8 cellular contexts compared by ENCODE assay signal in genomic region chr22:41682033-41682807, GRCh38. TPM values are rescaled to one million over a fixed set of nuclear protein-coding genes. Genes with fewer than 3 reads are reported as not detected.
DNase-seq lines count a peak whose midpoint lies in the region; ATAC-seq and TF ChIP-seq lines count a peak whose summit lies in the region.

No MANE protein-coding gene starts in this region.

- H3K9me3 ChIP-seq in Karpas-422 (ENCODE audit: low read length) (no peaks in the 10 kb centered on the region), adrenal gland (replicated peaks in 1 of 3) (no peaks in the 10 kb centered on the region), tibial nerve (no peaks in the 10 kb centered on the region)

- no peaks in the 10 kb centered on the region for H3K9me2 ChIP-seq in Karpas-422 (replicated peaks; ENCODE audit: insufficient read depth, low read length)

- H3K27ac ChIP-seq in Karpas-422 (ENCODE audit: low read length): no peak overlapping the region
- peak overlapping the region; percentile 39 to 91 (median 55) for H3K27ac ChIP-seq in adrenal gland
- peak overlapping the region; percentile 75 to 92 (median 88) for H3K27ac ChIP-seq in tibial nerve

- ATAC-seq in GM19324 (IDR thresholded peaks at IDR 0.05; ENCODE audit: low FRiP score, unreplicated experiment) (peak; percentile 76), left cardiac atrium (peak; percentile 97 to 98)

- TF ChIP-seq POLR2A in adrenal gland (IDR thresholded peaks at IDR 0.05) (peak in 1 of 2 donors; percentile 64), tibial nerve (IDR thresholded peaks at IDR 0.05) (peak; percentile 71 to 85)

- WGBS in adrenal gland, 4 donors: 45 to 61% (median 56%) methylated on average over 46 to 50 of the region's 50 CpGs
- 36 to 41% methylated on average over 48 to 50 of the region's 50 CpGs for WGBS in tibial nerve, 2 donors

- H3K36me3 ChIP-seq in Karpas-422 (ENCODE audit: insufficient read depth, low read length) (peaks cover 28% of the 10 kb centered on the region), adrenal gland (replicated peaks in 1 of 2) (peaks cover 0 to 27% of the 10 kb centered on the region in 2 donors), tibial nerve (peaks cover 0 to 43% (median 7%) of the 10 kb centered on the region in 3 donors)

- H3K27me3 ChIP-seq in Karpas-422 (ENCODE audit: low read length) (no peaks in the 10 kb centered on the region), adrenal gland (no peaks in the 10 kb centered on the region), tibial nerve (no peaks in the 10 kb centered on the region)

- peaks cover 91% of the 10 kb centered on the region for H3K79me2 ChIP-seq in Karpas-422 (ENCODE audit: low read length)

- peak overlapping the region; percentile 71 for H3K4me2 ChIP-seq in Karpas-422 (ENCODE audit: low read depth, low read length, poor library complexity, severe bottlenecking)

- H3K4me3 ChIP-seq in Karpas-422 (ENCODE audit: low read length) (peak overlapping the region; percentile 74), adrenal gland (peak overlapping the region in 3 of 4 donors; percentile 15 to 57 (median 37)), tibial nerve (peak overlapping the region; percentile 43 to 62 (median 52))

- intact Hi-C loops in adrenal gland (cut with DNase I) (no loop called here), left cardiac atrium (cut with DNase I) (no loop called here), posterior cingulate gyrus (cut with DNase I) (no loop called here)

- H4K20me1 ChIP-seq in Karpas-422 (ENCODE audit: insufficient read depth, low read depth, low read length): peaks cover 39% of the 10 kb centered on the region

- peak overlapping the region; percentile 71 for H3K9ac ChIP-seq in Karpas-422 (ENCODE audit: low read length)

- TF ChIP-seq EP300 in tibial nerve (IDR thresholded peaks at IDR 0.05): peak; percentile 65 to 96

- H2AFZ ChIP-seq in Karpas-422 (ENCODE audit: low read length): no peak overlapping the region

- H3K4me1 ChIP-seq in Karpas-422 (ENCODE audit: low read length) (peaks cover 24% of the 10 kb centered on the region), adrenal gland (replicated peaks in 1 of 2) (peaks cover 3 to 13% of the 10 kb centered on the region in 2 donors), tibial nerve (peaks cover 0 to 25% (median 4%) of the 10 kb centered on the region in 4 donors)

- no peak for TF ChIP-seq CTCF in adrenal gland (IDR thresholded peaks at IDR 0.05)
- no peak for TF ChIP-seq CTCF in tibial nerve (IDR thresholded peaks at IDR 0.05)

- DNase-seq in AG08395 (ENCODE audit: low spot score) (peak; percentile 95), Karpas-422 (peak; percentile 92), T-helper 1 cell (peak; percentile 64 to 85 (median 81)), adrenal gland (peak; percentile 83 to 96 (median 90)), left cardiac atrium (peak; percentile 87), posterior cingulate gyrus (peak in 9 of 10 donors; percentile 85 to 99 (median 89)), tibial nerve (ENCODE audit: low spot score in 2 of 2) (peak; percentile 72 to 82)

RNA-seq across cellular contexts. Expression of gene SNU13, which starts 6.4 kb away (rescaled TPM):
- 148 and 185 TPM in 2 replicates for total RNA-seq in Karpas-422 (2014; rRNA removed; shearing (Covaris generic); ENCODE audit: low replicate concordance)
- total RNA-seq in adrenal gland (100 to 1,000 TPM; 107 to 266 (median 166) TPM), left cardiac atrium (100 to 1,000 TPM; 178 to 226 TPM), tibial nerve (100 to 1,000 TPM in 1 of 4 donors, 10 to 100 TPM in 3; 66.3 to 104 (median 90.6) TPM)
- 100 to 1,000 TPM; 152 to 446 (median 241) TPM for polyA plus RNA-seq in adrenal gland

RNA-seq across cellular contexts. Expression of gene MEI1, which starts 17.1 kb away (rescaled TPM):
- 4.9 and 8.2 TPM in 2 replicates for total RNA-seq in Karpas-422 (2014; rRNA removed; shearing (Covaris generic); ENCODE audit: low replicate concordance)
- total RNA-seq in adrenal gland (1 to 10 TPM in 4 of 8 donors, under 1 TPM in 3, not detected in 1; 0.36 to 3.7 (median 1.3) TPM), left cardiac atrium (1 to 10 TPM in 1 of 2 donors, under 1 TPM in 1; 0.42 to 1.7 TPM), tibial nerve (1 to 10 TPM in 1 of 4 donors, under 1 TPM in 2, not detected in 1; under 0.01 to 1.8 (median 0.44) TPM)
- 1 to 10 TPM in 2 of 3 donors, under 1 TPM in 1; 0.81 to 3.2 (median 2.7) TPM for polyA plus RNA-seq in adrenal gland
